In the genomic region with DNA sequence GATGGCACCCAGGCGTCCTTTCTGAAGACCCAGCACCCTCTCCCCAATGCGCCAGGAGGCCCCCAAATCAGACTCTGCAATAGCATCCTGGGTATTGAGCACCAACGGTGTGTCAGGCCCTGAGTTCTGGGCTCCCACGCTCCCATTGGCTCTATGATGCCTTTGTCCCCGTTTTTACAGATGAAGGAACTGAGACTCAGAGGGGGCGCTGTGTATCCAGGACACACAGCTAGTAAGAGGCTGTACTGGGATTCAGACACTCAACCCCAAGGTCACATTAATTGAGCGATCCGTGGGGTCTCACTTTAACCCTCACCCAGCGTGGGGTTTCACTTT, we compare ENCODE assay signal across 9 cellular contexts. TPM values are rescaled to one million over a fixed set of nuclear protein-coding genes. Genes with fewer than 3 reads are reported as not detected.
DNase-seq lines count a peak whose midpoint lies in the region; ATAC-seq and TF ChIP-seq lines count a peak whose summit lies in the region.
"Had no signal": no experiment of that assay in that cellular context is flagged by ENCODE, and none has a peak within 500 bp of the region (broad histone marks: within the 10 kb centered on the region; RNA-seq: fewer than 3 reads in every experiment).

No MANE protein-coding gene starts in this region.

- peaks cover 15% of the 10 kb centered on the region for H3K4me1 Mint-ChIP-seq in activated B cell treated with CpG ODN at 0.5 μM for 24 hours

- peaks cover 22% of the 10 kb centered on the region for H3K27me3 Mint-ChIP-seq in activated B cell treated with CpG ODN at 0.5 μM for 24 hours

- no peak for TF ChIP-seq EP300 in upper lobe of left lung (IDR thresholded peaks at IDR 0.05)

- no peaks in the 10 kb centered on the region for H3K9me3 Mint-ChIP-seq in activated B cell treated with CpG ODN at 0.5 μM for 24 hours

- no peaks in the 10 kb centered on the region for H3K36me3 Mint-ChIP-seq in activated B cell treated with CpG ODN at 0.5 μM for 24 hours (ENCODE audit: low read depth)

- peaks cover 15% of the 10 kb centered on the region for H3K4me1 ChIP-seq in left ventricle myocardium inferior
- H3K4me1 ChIP-seq in upper lobe of left lung: peaks cover 13 to 21% (median 18%) of the 10 kb centered on the region in 4 donors

- CTCF ChIA-PET in activated B cell treated with CpG ODN at 0.5 μM for 24 hours (lab: Charles Lee): interaction anchor here (1.3 to 2.4 kb wide), 2 partner anchors 132 to 459 kb away, joined by 8 to 11 read pairs; a partner anchor contains a TSS

- WGBS in upper lobe of left lung, 2 donors: 18 to 40% methylated on average over 4 to 9 of the region's 9 CpGs

- peak overlapping the region; percentile 69 for H3K4me3 Mint-ChIP-seq in activated B cell treated with CpG ODN at 0.5 μM for 24 hours

- peaks cover 83% of the 10 kb centered on the region for H3K27me3 ChIP-seq in left ventricle myocardium inferior (ENCODE audit: low read depth)
- peaks cover 0 to 6% (median 2%) of the 10 kb centered on the region in 4 donors for H3K27me3 ChIP-seq in upper lobe of left lung

- ATAC-seq in Right ventricle myocardium inferior: no peak
- no peak for ATAC-seq in activated B cell treated with CpG ODN at 0.5 μM for 24 hours (ENCODE audit: low read depth)
- no peak for ATAC-seq in upper lobe of left lung (ENCODE audit: low FRiP score in 2 of 2)

- no peak for TF ChIP-seq CTCF in left ventricle myocardium inferior (IDR thresholded peaks at IDR 0.05; ENCODE audit: borderline replicate concordance)
- TF ChIP-seq CTCF in activated B cell treated with CpG ODN at 0.5 μM for 24 hours (IDR thresholded peaks at IDR 0.05): no peak
- TF ChIP-seq CTCF in upper lobe of left lung (IDR thresholded peaks at IDR 0.05): no peak

- H3K27ac ChIP-seq in left ventricle myocardium inferior (replicated peaks): no peak overlapping the region
- peak overlapping the region in 1 of 4 donors; percentile 35 for H3K27ac ChIP-seq in upper lobe of left lung

- H3K36me3 ChIP-seq in left ventricle myocardium inferior: no peaks in the 10 kb centered on the region
- H3K36me3 ChIP-seq in upper lobe of left lung: no peaks in the 10 kb centered on the region

- no peak overlapping the region for H3K27ac Mint-ChIP-seq in activated B cell treated with CpG ODN at 0.5 μM for 24 hours

- DNase-seq in left ventricle myocardium inferior (no peak), Right ventricle myocardium inferior (ENCODE audit: missing footprints) (no peak), activated B cell treated with CpG ODN at 0.5 μM for 24 hours (no peak), head of caudate nucleus (peak in 30 of 42 donors; percentile 4 to 66 (median 28)), upper lobe of left lung (no peak), RKO (ENCODE audit: low spot score) (no peak), HuH-7 (ENCODE audit: low spot score) (no peak), NCI-H2081 (lab: John Stamatoyannopoulos, UW) (no peak)
- DNase-seq: NCI-H2171 treated with DMSO at 0.1 percent for 48 hours had no signal

- intact Hi-C loops in left ventricle myocardium inferior (cut with micrococcal nuclease) (loop anchor here (10.0 kb wide), 1 partner anchor 456 kb away; no protein-coding TSS in a partner anchor), Right ventricle myocardium inferior (cut with DNase I) (loop anchor here (10.0 kb wide), 1 partner anchor 96 kb away; no protein-coding TSS in a partner anchor), activated B cell treated with CpG ODN at 0.5 μM for 24 hours (cut with micrococcal nuclease) (loop anchor here (1.0 to 10.0 kb wide), 2 partner anchors 86 to 132 kb away; a partner anchor contains a TSS), head of caudate nucleus (cut with DNase I) (loop anchor here (10.0 kb wide), 2 partner anchors 126 to 376 kb away; no protein-coding TSS in a partner anchor)

- H3K9me3 ChIP-seq in left ventricle myocardium inferior (replicated peaks) (no peaks in the 10 kb centered on the region), upper lobe of left lung (no peaks in the 10 kb centered on the region)

- TF ChIP-seq POLR2A in upper lobe of left lung (IDR thresholded peaks at IDR 0.05): no peak

- peak overlapping the region; percentile 54 for H3K4me3 ChIP-seq in left ventricle myocardium inferior
- peak overlapping the region in 3 of 4 donors; percentile 27 to 46 (median 46) for H3K4me3 ChIP-seq in upper lobe of left lung

- POLR2A ChIA-PET in activated B cell treated with CpG ODN at 0.5 μM for 24 hours (lab: Charles Lee): no interaction called here

RNA-seq across cellular contexts. Expression of a gene that starts 42.5 kb away (rescaled TPM):
- total RNA-seq in left ventricle myocardium inferior (not detected), Right ventricle myocardium inferior (not detected), activated B cell treated with CpG ODN at 0.5 μM for 24 hours (not detected in 2 replicates), upper lobe of left lung (1 to 10 TPM in 1 of 6 donors, under 1 TPM in 4, not detected in 1; 0.11 to 3.1 (median 0.20) TPM)

Comparison
In these comparisons a context has a peak if more than half of its experiments do, and no peak if none do; other contexts are left out.
1. DNase-seq: peak in head of caudate nucleus (30 of 42); none in left ventricle myocardium inferior (single experiment), Right ventricle myocardium inferior (single experiment), activated B cell treated with CpG ODN at 0.5 μM for 24 hours (single experiment), upper lobe of left lung (0 of 2), RKO (single experiment), HuH-7 (single experiment) and NCI-H2081 (0 of 2).